Comparison of ENCODE assay signal across 1 cellular context in genomic region chr6:31575952-31576684, GRCh38.
A peak's percentile ranks its signal among the peaks of the same experiment; 100 is the strongest.
TF ChIP-seq lines count a peak whose summit lies in the region.

No MANE protein-coding gene starts in this region.

TF ChIP-seq in K562, 482 proteins besides CTCF, POLR2A, EP300 and RAD21:
- no peak for TF ChIP-seq GABPB1 (CRISPR knock-in tag; IDR thresholded peaks at IDR 0.05)
- TF ChIP-seq PATZ1 (CRISPR knock-in tag; IDR thresholded peaks at IDR 0.05; ENCODE audit: borderline replicate concordance), result no peak
- TF ChIP-seq ZFPM2 (CRISPR knock-in tag; IDR thresholded peaks at IDR 0.05), result no peak
- TF ChIP-seq PURB (CRISPR knock-in tag; IDR thresholded peaks at IDR 0.05; ENCODE audit: low read depth), result no peak
- peak; percentile 60; the same call in 1 of the 2 replicates for TF ChIP-seq GATA2 (CRISPR knock-in tag; IDR thresholded peaks at IDR 0.05)
- TF ChIP-seq HBP1 (CRISPR knock-in tag; IDR thresholded peaks at IDR 0.05), result peak; percentile 79; the same call in 1 of the 2 replicates
- TF ChIP-seq FOXJ3 (CRISPR knock-in tag; IDR thresholded peaks at IDR 0.05), result no peak
- peak; percentile 85 for TF ChIP-seq ZNF24 (IDR thresholded peaks at IDR 0.05)
- TF ChIP-seq CBX1 (IDR thresholded peaks at IDR 0.05; ENCODE audit: low read depth), result no peak
- TF ChIP-seq NCOA2 (IDR thresholded peaks at IDR 0.05; ENCODE audit: partially characterized antibody in 2 of 2), result no peak
- TF ChIP-seq PTBP1 (IDR thresholded peaks at IDR 0.05; ENCODE audit: low read depth, low read length), result no peak
- TF ChIP-seq DPF2 (IDR thresholded peaks at IDR 0.05), result 0 out of 2 replicates have a peak, but pooled peaks have one; percentile 13
- TF ChIP-seq ZNF512 (tag; IDR thresholded peaks at IDR 0.05), result peak; percentile 49; the same call in 1 of the 2 replicates
- TF ChIP-seq NR2C2 (CRISPR knock-in tag; IDR thresholded peaks at IDR 0.05), result no peak
- no peak for TF ChIP-seq NR2C2 (tag; IDR thresholded peaks at IDR 0.05)
- TF ChIP-seq KDM1A (IDR thresholded peaks at IDR 0.05), result peak; percentile 45 to 48; a peak in 2 of 4 replicates
- TF ChIP-seq PHB2 (IDR thresholded peaks at IDR 0.05; ENCODE audit: low read depth), result no peak
- 0 out of 2 replicates have a peak, but pooled peaks have one; percentile 7 for TF ChIP-seq L3MBTL2 (IDR thresholded peaks at IDR 0.05)
- TF ChIP-seq TFE3 (CRISPR knock-in tag; IDR thresholded peaks at IDR 0.05), result no peak
- no peak for TF ChIP-seq C11orf30 (IDR thresholded peaks at IDR 0.05; ENCODE audit: low read depth)
- no peak for TF ChIP-seq XRCC4 (IDR thresholded peaks at IDR 0.05; ENCODE audit: extremely low read depth, insufficient read depth, insufficient read length)
- TF ChIP-seq CUX1 (CRISPR knock-in tag; IDR thresholded peaks at IDR 0.05), result no peak
- TF ChIP-seq HDAC1 (IDR thresholded peaks at IDR 0.05), result 0 out of 4 replicates have a peak, but pooled peaks of 1 of the 2 experiments have one; percentile 54
- TF ChIP-seq MXI1 (IDR thresholded peaks at IDR 0.05; ENCODE audit: low read depth, low read length), result no peak
- peak; percentile 57; the same call in 1 of the 2 replicates for TF ChIP-seq CTBP1 (IDR thresholded peaks at IDR 0.05; ENCODE audit: borderline replicate concordance)
